7 cellular contexts compared by ENCODE assay signal in the genomic region with DNA sequence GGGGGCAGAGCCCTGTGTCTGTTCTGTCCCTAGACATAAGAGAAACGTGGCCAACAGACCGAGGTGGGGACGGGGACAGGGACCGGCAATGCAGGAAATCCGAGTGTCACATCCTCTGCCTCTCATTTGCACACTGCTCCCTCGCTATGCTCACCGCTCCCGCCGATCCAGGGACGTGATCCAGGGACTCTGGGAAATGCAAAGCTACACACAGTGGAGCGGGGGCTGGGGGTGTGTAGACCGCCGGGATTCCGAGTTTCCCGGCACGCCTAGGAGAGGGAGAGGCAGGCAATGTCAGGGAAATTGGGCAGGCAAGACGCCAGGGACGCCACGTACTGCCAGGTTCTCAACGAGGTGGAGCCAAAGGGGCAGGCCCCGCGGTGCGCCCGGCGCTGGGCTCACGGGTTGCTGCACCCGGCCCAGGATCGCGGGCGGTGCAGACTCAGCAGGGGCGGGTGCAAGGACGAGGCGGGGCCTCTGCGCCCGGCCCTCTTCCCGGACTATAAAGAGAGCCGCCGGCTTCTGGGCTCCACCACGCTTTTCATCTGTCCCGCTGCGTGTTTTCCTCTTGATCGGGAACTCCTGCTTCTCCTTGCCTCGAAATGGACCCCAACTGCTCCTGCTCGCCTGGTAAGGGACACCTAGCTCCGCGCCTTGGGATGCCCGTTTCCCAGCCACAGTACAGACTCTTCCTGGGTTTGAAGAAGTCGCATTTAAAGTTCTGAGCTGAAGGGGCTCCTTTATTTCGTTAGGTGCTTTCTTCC. TPM values are rescaled to one million over a fixed set of nuclear protein-coding genes. Genes with fewer than 3 reads are reported as not detected.
DNase-seq lines count a peak whose midpoint lies in the region; ATAC-seq lines count a peak whose summit lies in the region.

A gene (plus strand): TSS at position 532 of the 764 bp plus-strand sequence. CDS start 71 bp downstream, at position 603.

- intact Hi-C loops in sciatic nerve (cut with DNase I) = no loop called here

- ATAC-seq in GM18508 (IDR thresholded peaks at IDR 0.05; ENCODE audit: insufficient read depth, unreplicated experiment) (peak; percentile 69), HG02970 (IDR thresholded peaks at IDR 0.05; ENCODE audit: low FRiP score, unreplicated experiment) (peak; percentile 93), sciatic nerve (peak; percentile 99)

- DNase-seq in NCI-H2029 treated with DMSO at 0.1 percent for 48 hours (lab: John Stamatoyannopoulos, UW) (peak; percentile 55), T1000 (lab: John Stamatoyannopoulos, UW) (peak; percentile 74), astrocyte of the hippocampus (ENCODE audit: low read depth, low spot score) (peak; percentile 94), hypothalamus (lab: John Stamatoyannopoulos, UW) (peak; percentile 28 to 92 (median 81)), sciatic nerve (ENCODE audit: low spot score) (peak; percentile 92)

RNA-seq across cellular contexts. Expression of the gene that starts here (rescaled TPM):
- total RNA-seq in sciatic nerve = 21.9 TPM

Comparison
In these comparisons a context has a peak if more than half of its experiments do, and no peak if none do; other contexts are left out.
1. Peak in every context shown above with its lines: DNase-seq and ATAC-seq.